35 cellular contexts compared by ENCODE assay signal in genomic region chr14:95299271-95299670, GRCh38. TPM values are rescaled to one million over a fixed set of nuclear protein-coding genes. Genes with fewer than 3 reads are reported as not detected.
DNase-seq lines count a peak whose midpoint lies in the region; ATAC-seq and TF ChIP-seq lines count a peak whose summit lies in the region.
"Had no signal": no experiment of that assay in that cellular context is flagged by ENCODE, and none has a peak within 500 bp of the region (broad histone marks: within the 10 kb centered on the region; RNA-seq: fewer than 3 reads in every experiment).

No MANE protein-coding gene starts in this region.

- H3K4me3 ChIP-seq in RWPE2 (ENCODE audit: severe bottlenecking) = no peak overlapping the region
- no peak overlapping the region for H3K4me3 ChIP-seq in ascending aorta
- H3K4me3 ChIP-seq in heart right ventricle = no peak overlapping the region
- H3K4me3 ChIP-seq: A549, gastroesophageal sphincter, hepatocyte, K562, pancreas, suprapubic skin, upper lobe of right lung had no signal

- H3K36me3 ChIP-seq in RWPE2 (ENCODE audit: low read depth) (no peaks in the 10 kb centered on the region), ascending aorta (no peaks in the 10 kb centered on the region), heart right ventricle (no peaks in the 10 kb centered on the region)
- H3K36me3 ChIP-seq: brain microvascular endothelial cell, gastroesophageal sphincter, pancreas, suprapubic skin, upper lobe of right lung had no signal

- H3K27ac ChIP-seq in RWPE2 (ENCODE audit: poor library complexity, severe bottlenecking) (no peak overlapping the region), ascending aorta (no peak overlapping the region), heart right ventricle (no peak overlapping the region)
- H3K27ac ChIP-seq: A549, brain microvascular endothelial cell, hepatocyte, suprapubic skin, upper lobe of right lung had no signal

- H3K27me3 Mint-ChIP-seq in neural crest cell (ENCODE audit: low read depth) = no peaks in the 10 kb centered on the region

- TF ChIP-seq CTCF in RWPE2 (IDR thresholded peaks at IDR 0.05; ENCODE audit: poor library complexity, severe bottlenecking) = no peak
- no peak for TF ChIP-seq CTCF in neural crest cell (conservative IDR thresholded peaks at IDR 0.05)
- no peak for TF ChIP-seq CTCF in ascending aorta (IDR thresholded peaks at IDR 0.05)
- no peak for TF ChIP-seq CTCF in heart right ventricle (IDR thresholded peaks at IDR 0.05)

- intact Hi-C loops in ascending aorta (cut with DNase I) = no loop called here
- intact Hi-C loops in heart right ventricle (cut with DNase I) = loop anchor here in 1 of 10 donors (10.0 kb wide), 1 partner anchor 64 kb away; no protein-coding TSS in a partner anchor

- H3K4me1 ChIP-seq in RWPE2 (ENCODE audit: insufficient read depth, poor library complexity, severe bottlenecking) (peaks cover 4% of the 10 kb centered on the region), ascending aorta (no peaks in the 10 kb centered on the region), heart right ventricle (peaks cover 0 to 19% (median 0%) of the 10 kb centered on the region in 9 donors)
- H3K4me1 ChIP-seq: suprapubic skin had no signal

- 89 to 93% methylated on average over 5 of the region's 5 CpGs for WGBS in heart right ventricle, 2 donors

- H3K36me3 Mint-ChIP-seq in neural crest cell (ENCODE audit: low read depth) = no peaks in the 10 kb centered on the region
- H3K36me3 Mint-ChIP-seq: activated CD4-positive, alpha-beta memory T cell treated with anti-CD3 and anti-CD28 coated beads for 36 hours; CD4-positive, alpha-beta memory T cell had no signal

- ATAC-seq in RWPE2 (ENCODE audit: low read depth) = no peak
- ATAC-seq in heart right ventricle = no peak
- ATAC-seq: A549, gastroesophageal sphincter, K562, left cardiac atrium, PC-3, T-helper 17 cell, upper lobe of right lung had no signal

- H3K27ac Mint-ChIP-seq in neural crest cell (ENCODE audit: unreplicated experiment) = peak overlapping the region; percentile 84
- H3K27ac Mint-ChIP-seq: activated CD4-positive, alpha-beta memory T cell treated with anti-CD3 and anti-CD28 coated beads for 36 hours; T-helper 17 cell had no signal

- H3K27me3 ChIP-seq in RWPE2 (ENCODE audit: insufficient read depth, poor library complexity, severe bottlenecking) (no peaks in the 10 kb centered on the region), ascending aorta (no peaks in the 10 kb centered on the region), heart right ventricle (no peaks in the 10 kb centered on the region)
- H3K27me3 ChIP-seq: brain microvascular endothelial cell, hepatocyte, pancreas, suprapubic skin, upper lobe of right lung had no signal

- H3K4me3 Mint-ChIP-seq in neural crest cell = no peak overlapping the region
- H3K4me3 Mint-ChIP-seq: activated CD4-positive, alpha-beta memory T cell treated with anti-CD3 and anti-CD28 coated beads for 36 hours; CD4-positive, alpha-beta memory T cell; nephron; T-helper 17 cell had no signal

- peaks cover 21% of the 10 kb centered on the region for H3K4me1 Mint-ChIP-seq in neural crest cell
- H3K4me1 Mint-ChIP-seq: CD4-positive, alpha-beta memory T cell; T-helper 17 cell had no signal

- DNase-seq in NCI-H2029 (lab: John Stamatoyannopoulos, UW) = peak; percentile 20
- DNase-seq in NCI-H2029 treated with DMSO at 0.1 percent for 48 hours (lab: John Stamatoyannopoulos, UW) = no peak
- DNase-seq in COR-L47 (lab: John Stamatoyannopoulos, UW) = peak; percentile 29
- DNase-seq in RWPE2 (ENCODE audit: low spot score) = peak; percentile 49
- DNase-seq in neural crest cell (ENCODE audit: low read depth, low spot score) = no peak
- no peak for DNase-seq in epidermal melanocyte (ENCODE audit: insufficient read length, low spot score)
- DNase-seq in ascending aorta (ENCODE audit: low spot score in 2 of 2) = no peak
- no peak for DNase-seq in heart right ventricle
- DNase-seq: activated CD4-positive, alpha-beta memory T cell treated with anti-CD3 and anti-CD28 coated beads for 36 hours; activated CD4-positive, CD25-positive, alpha-beta regulatory T cell treated with anti-CD3 and anti-CD28 coated beads, Interleukin-2, amount 50 U/mL, for 72 hours; activated CD8-positive, alpha-beta memory T cell treated with anti-CD3 and anti-CD28 coated beads, Interleukin-2, amount 50 U/mL, for 4 hours; activated naive CD4-positive, alpha-beta T cell treated with anti-CD3 and anti-CD28 coated beads, Interleukin-2, amount 50 U/mL, for 16 hours; AML-193; brain microvascular endothelial cell; CD4-positive, alpha-beta memory T cell; effector CD4-positive, alpha-beta T cell; H7; left cardiac atrium; NCI-H1092 treated with DMSO at 0.1 percent for 48 hours; NCI-H2107; NCI-H446; NK-92 treated with Interleukin-12 subunit alpha and Interleukin-12 subunit beta, amount 100 ng/mL, for 24 hours; pancreas; PC-3; retina; small intestine; stimulated activated naive CD4-positive, alpha-beta T cell; T-helper 17 cell; upper lobe of right lung had no signal

- no peaks in the 10 kb centered on the region for H3K9me3 ChIP-seq in RWPE2 (ENCODE audit: severe bottlenecking)
- no peaks in the 10 kb centered on the region for H3K9me3 ChIP-seq in ascending aorta
- peaks cover 0 to 15% (median 0%) of the 10 kb centered on the region in 11 donors for H3K9me3 ChIP-seq in heart right ventricle
- H3K9me3 ChIP-seq: A549, pancreas, suprapubic skin, upper lobe of right lung had no signal

- H3K9me3 Mint-ChIP-seq in neural crest cell = no peaks in the 10 kb centered on the region
- H3K9me3 Mint-ChIP-seq: nephron had no signal

RNA-seq across cellular contexts. Expression of gene CLMN, which starts 20.4 kb away (rescaled TPM):
- total RNA-seq in neural crest cell = 7.7 and 8.9 TPM in 2 replicates
- 4.7 TPM for total RNA-seq in ascending aorta
- 10 to 100 TPM in 2 of 10 donors, 1 to 10 TPM in 8; 3.7 to 14.5 (median 5.9) TPM for total RNA-seq in heart right ventricle
- 1 to 10 TPM; 2.6 to 6.1 TPM for polyA plus RNA-seq in heart right ventricle

Comparison
In these comparisons a context has a peak if more than half of its experiments do, and no peak if none do; other contexts are left out.
1. DNase-seq: peak in NCI-H2029 (single experiment), COR-L47 (single experiment) and RWPE2 (single experiment); none in NCI-H2029 treated with DMSO at 0.1 percent for 48 hours (single experiment), neural crest cell (single experiment), epidermal melanocyte (single experiment), ascending aorta (0 of 2) and heart right ventricle (0 of 2).